19 cellular contexts compared by ENCODE assay signal in the genomic region with DNA sequence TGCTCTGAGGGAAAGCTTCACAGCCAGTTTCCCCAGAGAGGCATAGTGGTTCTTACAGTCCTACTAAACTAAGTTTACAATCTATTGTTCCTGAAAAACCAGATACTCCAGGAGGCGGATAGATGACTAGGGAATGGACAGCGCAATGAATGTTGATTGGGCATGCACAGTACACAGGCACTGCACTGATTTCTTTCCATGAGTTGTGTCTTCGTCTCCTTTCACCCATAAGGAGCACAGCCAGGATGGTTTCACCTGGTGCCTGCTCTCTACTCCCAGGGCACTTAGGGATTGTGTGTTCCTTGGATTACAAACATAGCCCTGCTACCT.
DNase-seq lines count a peak whose midpoint lies in the region; ATAC-seq, FAIRE-seq and TF ChIP-seq lines count a peak whose summit lies in the region.
"Had no signal": no experiment of that assay in that cellular context is flagged by ENCODE, and none has a peak within 500 bp of the region (broad histone marks: within the 10 kb centered on the region; RNA-seq: fewer than 3 reads in every experiment).

No MANE protein-coding gene starts in this region.

- no peak for TF ChIP-seq CTCF in HCT116 (IDR thresholded peaks at IDR 0.05 in 2 of 3, conservative IDR thresholded peaks at IDR 0.05 in 1 of 3; ENCODE audit: borderline replicate concordance in 1 of 3, insufficient read depth in 1 of 3, low read depth in 2 of 3, low read length in 2 of 3)
- TF ChIP-seq CTCF in bronchial epithelial cell (IDR thresholded peaks at IDR 0.05; ENCODE audit: insufficient read depth, low read length, severe bottlenecking), result no peak
- TF ChIP-seq CTCF in nephron (IDR thresholded peaks at IDR 0.05; ENCODE audit: unreplicated experiment in 3 of 3), result no peak

- RAD21 ChIA-PET in HCT116 (lab: Charles Lee; ENCODE audit: low non-redundant PET in 1 of 2, low total read pairs in 2 of 2, uncharacterized antibody in 2 of 2, unreplicated experiment in 2 of 2), result no interaction called here

- H3K9ac ChIP-seq in HCT116 (ENCODE audit: low read length) (peak overlapping the region; percentile 62), skeletal muscle satellite cell (ENCODE audit: low read depth, low read length) (no peak overlapping the region)
- H3K9ac ChIP-seq: GM23248, KMS-11 had no signal

- intact Hi-C loops in HCT116 (cut with micrococcal nuclease), result no loop called here

- no peak overlapping the region for H2AFZ ChIP-seq in HCT116 (ENCODE audit: low read depth, low read length, poor library complexity, severe bottlenecking)
- H2AFZ ChIP-seq: GM23248, PC-9 had no signal

- no TSS peak for BruUV-seq in HCT116 (replicated peaks; lab: Mats Ljungman, UMichigan)

- H3K9me3 Mint-ChIP-seq in nephron, result no peaks in the 10 kb centered on the region

- no peak for TF ChIP-seq POLR2A in HCT116 (IDR thresholded peaks at IDR 0.05; ENCODE audit: borderline replicate concordance, extremely low read depth, insufficient read depth, insufficient read length)

- no peaks in the 10 kb centered on the region for H3K27me3 ChIP-seq in HCT116 (ENCODE audit: insufficient read depth, low read length)
- H3K27me3 ChIP-seq in bronchial epithelial cell (ENCODE audit: control insufficient read depth, insufficient read depth, low read length), result no peaks in the 10 kb centered on the region
- H3K27me3 ChIP-seq in skeletal muscle satellite cell (ENCODE audit: control insufficient read depth, insufficient read depth, low read length), result no peaks in the 10 kb centered on the region

- H3K4me1 ChIP-seq in HCT116 (ENCODE audit: control insufficient read depth in 1 of 2, insufficient read depth in 2 of 2, low read length in 2 of 2) (peaks cover 85 to 87% of the 10 kb centered on the region in 2 experiments), skeletal muscle satellite cell (ENCODE audit: control insufficient read depth, insufficient read depth, low read length) (peaks cover 71% of the 10 kb centered on the region)

- H3K36me3 ChIP-seq in HCT116 (ENCODE audit: control insufficient read depth in 1 of 2, insufficient read depth in 2 of 2, low read length in 2 of 2), result no peaks in the 10 kb centered on the region
- no peaks in the 10 kb centered on the region for H3K36me3 ChIP-seq in bronchial epithelial cell (ENCODE audit: control insufficient read depth, insufficient read depth, low read length)
- peaks cover 9% of the 10 kb centered on the region for H3K36me3 ChIP-seq in skeletal muscle satellite cell (ENCODE audit: insufficient read depth, low read length)

- H3K27me3 Mint-ChIP-seq in nephron (ENCODE audit: low read depth), result no peaks in the 10 kb centered on the region

- no peaks in the 10 kb centered on the region for H3K9me2 ChIP-seq in HCT116 (ENCODE audit: insufficient read depth)

- peak; percentile 82 for FAIRE-seq in bronchial epithelial cell (lab: Jason Lieb, UNC)
- FAIRE-seq: GM12891, GM18507 had no signal

- H3K4me2 ChIP-seq in HCT116 (ENCODE audit: low read length), result peak overlapping the region; percentile 75
- H3K4me2 ChIP-seq in skeletal muscle satellite cell (ENCODE audit: low read length), result peak overlapping the region; percentile 3
- H3K4me2 ChIP-seq: KMS-11, PC-9 had no signal

- POLR2A ChIA-PET in HCT116 (lab: Charles Lee), result no interaction called here

- no peaks in the 10 kb centered on the region for H3K9me3 ChIP-seq in HCT116 (ENCODE audit: control insufficient read depth in 1 of 2, insufficient read depth in 1 of 2, low read depth in 1 of 2, low read length in 2 of 2)
- no peaks in the 10 kb centered on the region for H3K9me3 ChIP-seq in skeletal muscle satellite cell (replicated peaks; ENCODE audit: low read length)

- peak overlapping the region; percentile 76 to 90 (median 82) for H3K27ac Mint-ChIP-seq in nephron

- H3K4me3 ChIP-seq in HCT116 (replicated peaks in 1 of 2; ENCODE audit: low read depth in 1 of 2, low read length in 2 of 2) (peak overlapping the region in 1 of 2 experiments; percentile 30; a peak in 1 of 4 replicates), bronchial epithelial cell (ENCODE audit: low read depth, low read length) (no peak overlapping the region), skeletal muscle satellite cell (ENCODE audit: low read length) (no peak overlapping the region)
- H3K4me3 ChIP-seq: GM23248, PC-9 had no signal

- TF ChIP-seq RAD21 in HCT116 (IDR thresholded peaks at IDR 0.05; ENCODE audit: low read depth), result no peak

- H4K20me1 ChIP-seq in HCT116 (ENCODE audit: insufficient read depth), result no peaks in the 10 kb centered on the region

- ATAC-seq in HCT116, result 0 out of 2 replicates have a peak, but pooled peaks have one; percentile 3

- H3K4me3 Mint-ChIP-seq in nephron, result no peak overlapping the region

- peak overlapping the region; percentile 94 for H3K27ac ChIP-seq in HCT116 (ENCODE audit: low read depth, low read length)
- H3K27ac ChIP-seq: C4-2B, GM23248, KMS-11, PC-9 had no signal

- H3K79me2 ChIP-seq in HCT116 (ENCODE audit: insufficient read depth, low read length), result peaks cover 69% of the 10 kb centered on the region

- CTCF ChIA-PET in HCT116 (lab: Charles Lee), result no interaction called here

- H3K4me1 Mint-ChIP-seq in nephron, result peaks cover 73% of the 10 kb centered on the region

- no peak for DNase-seq in HCT116 (ENCODE audit: low read depth, low spot score)
- no peak for DNase-seq in bronchial epithelial cell (ENCODE audit: low read depth)
- DNase-seq in iPS-NIHi11 (ENCODE audit: low spot score), result no peak
- no peak for DNase-seq in HCEC 1CT
- no peak for DNase-seq in NCI-H82 treated with DMSO at 0.1 percent for 48 hours (lab: John Stamatoyannopoulos, UW; ENCODE audit: unreplicated experiment)
- DNase-seq: DMS 273 treated with DMSO at 0.1 percent for 48 hours, GF-D8, GM23248, NCI-H1436, NCI-H2029, NCI-H510A treated with DMSO at 0.1 percent for 48 hours, NCI-H82, PC-9 had no signal

- peaks cover 20% of the 10 kb centered on the region for H3K36me3 Mint-ChIP-seq in nephron (ENCODE audit: low read depth)

TF ChIP-seq in HCT116, 20 proteins besides CTCF, POLR2A, EP300 and RAD21 (continues in another document):
- TF ChIP-seq EZH2phosphoT487 (IDR thresholded peaks at IDR 0.05; ENCODE audit: borderline replicate concordance) (no peak), EZH2 (IDR thresholded peaks at IDR 0.05) (no peak), POLR2AphosphoS5 (IDR thresholded peaks at IDR 0.05; ENCODE audit: low read depth, low read length) (no peak; the same call in 1 of the 2 replicates), SIN3A (IDR thresholded peaks at IDR 0.05; ENCODE audit: low read depth) (no peak), EGR1 (IDR thresholded peaks at IDR 0.05; ENCODE audit: low read depth) (no peak), YY1 (IDR thresholded peaks at IDR 0.05; ENCODE audit: extremely low read depth, insufficient replicate concordance, low read depth, low read length) (no peak), ZBTB33 (IDR thresholded peaks at IDR 0.05; ENCODE audit: extremely low read depth, insufficient replicate concordance, low read length) (no peak), CBX3 (IDR thresholded peaks at IDR 0.05; ENCODE audit: low read depth) (no peak), FOSL1 (IDR thresholded peaks at IDR 0.05; ENCODE audit: low read depth) (no peak), JUND (IDR thresholded peaks at IDR 0.05) (no peak), TCF7L2 (IDR thresholded peaks at IDR 0.05; ENCODE audit: borderline replicate concordance, extremely low read depth, insufficient read depth, insufficient read length) (no peak), ZNF274 (IDR thresholded peaks at IDR 0.05; ENCODE audit: low read depth, low read length) (no peak), ATF3 (IDR thresholded peaks at IDR 0.05) (no peak)
- TF ChIP-seq, protein P1, sequence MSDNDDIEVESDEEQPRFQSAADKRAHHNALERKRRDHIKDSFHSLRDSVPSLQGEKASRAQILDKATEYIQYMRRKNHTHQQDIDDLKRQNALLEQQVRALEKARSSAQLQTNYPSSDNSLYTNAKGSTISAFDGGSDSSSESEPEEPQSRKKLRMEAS (IDR thresholded peaks at IDR 0.05), result no peak
